In genomic region chr2:179302149-179302548, GRCh38 we compare ENCODE assay signal across 1 cellular context.
TF ChIP-seq lines count a peak whose summit lies in the region.

No MANE protein-coding gene starts in this region.

TF ChIP-seq in HepG2, 621 proteins besides CTCF, POLR2A, EP300 and RAD21:
- TF ChIP-seq SETDB1 (CRISPR knock-in tag; IDR thresholded peaks at IDR 0.05; ENCODE audit: borderline replicate concordance) (no peak), ZNF431 (CRISPR knock-in tag; IDR thresholded peaks at IDR 0.05; ENCODE audit: borderline replicate concordance, low read depth) (peak; percentile 87; the same call in 1 of the 2 replicates), GZF1 (CRISPR knock-in tag; IDR thresholded peaks at IDR 0.05) (no peak), ZNF644 (CRISPR knock-in tag; IDR thresholded peaks at IDR 0.05; ENCODE audit: low read depth) (no peak), PHF5A (CRISPR knock-in tag; IDR thresholded peaks at IDR 0.05; ENCODE audit: low read depth, unreplicated experiment) (no peak)
- TF ChIP-seq, protein P1, sequence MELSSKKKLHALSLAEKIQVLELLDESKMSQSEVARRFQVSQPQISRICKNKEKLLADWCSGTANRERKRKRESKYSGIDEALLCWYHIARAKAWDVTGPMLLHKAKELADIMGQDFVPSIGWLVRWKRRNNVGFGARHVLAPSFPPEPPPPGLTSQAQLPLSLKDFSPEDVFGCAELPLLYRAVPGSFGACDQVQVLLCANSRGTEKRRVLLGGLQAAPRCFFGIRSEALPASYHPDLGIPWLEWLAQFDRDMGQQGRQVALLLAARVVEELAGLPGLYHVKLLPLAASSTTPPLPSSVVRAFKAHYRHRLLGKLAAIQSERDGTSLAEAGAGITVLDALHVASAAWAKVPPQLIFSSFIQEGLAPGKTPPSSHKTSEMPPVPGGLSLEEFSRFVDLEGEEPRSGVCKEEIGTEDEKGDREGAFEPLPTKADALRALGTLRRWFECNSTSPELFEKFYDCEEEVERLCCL (CRISPR knock-in tag; IDR thresholded peaks at IDR 0.05; ENCODE audit: borderline replicate concordance), result no peak
- TF ChIP-seq, protein P2, sequence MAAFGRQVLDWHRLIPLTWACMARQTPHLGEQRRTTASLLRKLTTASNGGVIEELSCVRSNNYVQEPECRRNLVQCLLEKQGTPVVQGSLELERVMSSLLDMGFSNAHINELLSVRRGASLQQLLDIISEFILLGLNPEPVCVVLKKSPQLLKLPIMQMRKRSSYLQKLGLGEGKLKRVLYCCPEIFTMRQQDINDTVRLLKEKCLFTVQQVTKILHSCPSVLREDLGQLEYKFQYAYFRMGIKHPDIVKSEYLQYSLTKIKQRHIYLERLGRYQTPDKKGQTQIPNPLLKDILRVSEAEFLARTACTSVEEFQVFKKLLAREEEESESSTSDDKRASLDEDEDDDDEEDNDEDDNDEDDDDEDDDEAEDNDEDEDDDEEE (CRISPR knock-in tag; IDR thresholded peaks at IDR 0.05), result no peak
